In genomic region chr2:209322905-209323517, GRCh38 we compare ENCODE assay signal across 16 cellular contexts.
"Had no signal": no experiment of that assay in that cellular context is flagged by ENCODE, and none has a peak within 500 bp of the region (broad histone marks: within the 10 kb centered on the region; RNA-seq: fewer than 3 reads in every experiment).

No MANE protein-coding gene starts in this region.

- H3K27me3 ChIP-seq: ascending aorta, gastrocnemius medialis, pancreas, stomach had no signal

- H3K9me3 Mint-ChIP-seq: activated T-helper 1 cell treated with anti-CD3 and anti-CD28 coated beads, Interleukin-12 subunit alpha, Interleukin-12 subunit beta, Interleukin-2, Interleukin-4 antibody, amounts not matched to agents 30 ng/mL and 10 ng/mL and 1 ng/mL, durations not matched to agents 14 hours and 24 hours and 36 hours; memory B cell; nephron progenitor cell had no signal

- DNase-seq: activated CD4-positive, alpha-beta T cell treated with anti-CD3 and anti-CD28 coated beads for 48 hours; activated CD8-positive, alpha-beta T cell treated with anti-CD3 and anti-CD28 coated beads, Interleukin-2, amount 10 ng/mL, durations not matched to agents 7 days and 5 days; activated naive CD4-positive, alpha-beta T cell; gastrocnemius medialis; heart right ventricle; islet precursor cell; nephron progenitor cell; pancreas; stimulated activated CD4-positive, alpha-beta T cell treated with anti-CD3 and anti-CD28 coated beads, Interleukin-4, amount 100 ng/mL, for 24 hours; stomach; T1000 had no signal

- H3K27ac ChIP-seq: ascending aorta, gastrocnemius medialis, heart right ventricle, pancreas, stomach, thoracic aorta had no signal

- H3K36me3 Mint-ChIP-seq: memory B cell had no signal

- H3K27ac Mint-ChIP-seq: activated CD8-positive, alpha-beta T cell treated with anti-CD3 and anti-CD28 coated beads, Interleukin-2, amount 10 ng/mL, durations not matched to agents 7 days and 5 days; activated T-helper 1 cell treated with anti-CD3 and anti-CD28 coated beads, Interleukin-12 subunit alpha, Interleukin-12 subunit beta, Interleukin-2, Interleukin-4 antibody, amounts not matched to agents 30 ng/mL and 10 ng/mL and 1 ng/mL, durations not matched to agents 14 hours and 24 hours and 36 hours; memory B cell; nephron progenitor cell had no signal

- H3K4me3 Mint-ChIP-seq: activated CD8-positive, alpha-beta T cell treated with anti-CD3 and anti-CD28 coated beads, Interleukin-2, amount 10 ng/mL, durations not matched to agents 7 days and 5 days; activated T-helper 1 cell treated with anti-CD3 and anti-CD28 coated beads, Interleukin-12 subunit alpha, Interleukin-12 subunit beta, Interleukin-2, Interleukin-4 antibody, amounts not matched to agents 30 ng/mL and 10 ng/mL and 1 ng/mL, durations not matched to agents 14 hours and 24 hours and 36 hours; memory B cell; nephron progenitor cell had no signal

- ATAC-seq: activated CD8-positive, alpha-beta T cell treated with anti-CD3 and anti-CD28 coated beads, Interleukin-2, amount 10 ng/mL, durations not matched to agents 7 days and 5 days; gastrocnemius medialis; heart right ventricle; left lobe of liver; pancreas had no signal

- H3K4me3 ChIP-seq: ascending aorta, gastrocnemius medialis, heart right ventricle, pancreas, stomach, thoracic aorta had no signal

- H3K36me3 ChIP-seq: ascending aorta, gastrocnemius medialis, heart right ventricle, pancreas, stomach, thoracic aorta had no signal

- H3K4me1 ChIP-seq: ascending aorta, gastrocnemius medialis, heart right ventricle, pancreas, stomach had no signal

- H3K9me3 ChIP-seq: ascending aorta, gastrocnemius medialis, heart right ventricle, pancreas, stomach, thoracic aorta had no signal

- H3K4me1 Mint-ChIP-seq: nephron progenitor cell had no signal
